Comparison of ENCODE assay signal across 30 cellular contexts in the genomic region with DNA sequence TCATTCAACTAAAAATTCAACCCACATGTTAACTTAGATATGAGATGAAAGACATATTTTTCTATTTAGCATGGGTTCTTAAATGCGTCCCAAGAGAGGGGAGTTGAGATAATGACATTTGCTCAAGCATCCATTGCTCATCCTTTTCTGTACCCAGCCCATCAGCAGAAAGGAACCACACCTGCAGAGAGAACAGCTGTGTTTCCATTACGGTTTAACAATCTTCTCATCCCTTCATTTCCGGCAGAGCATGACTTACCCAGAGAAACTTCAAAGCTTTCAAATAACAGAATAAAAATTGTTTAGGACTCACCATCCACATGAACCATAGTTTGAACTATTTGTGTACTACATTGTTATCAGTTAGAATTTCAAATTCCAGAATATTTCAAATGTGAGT.
"Had no signal": no experiment of that assay in that cellular context is flagged by ENCODE, and none has a peak within 500 bp of the region (broad histone marks: within the 10 kb centered on the region; RNA-seq: fewer than 3 reads in every experiment).

No MANE protein-coding gene starts in this region.

- H3K27me3 Mint-ChIP-seq: activated CD4-positive, alpha-beta T cell treated with anti-CD3 and anti-CD28 coated beads for 36 hours; activated naive CD4-positive, alpha-beta T cell treated with anti-CD3 and anti-CD28 coated beads, Interleukin-2, amount 10 ng/mL, durations not matched to agents 7 days and 5 days; dendritic cell treated with granulocyte-macrophage colony-stimulating factor and Interleukin-4, amounts not matched to agents 40 ng/mL and 50 ng/mL, for 4 days had no signal

- H3K27me3 ChIP-seq: brain microvascular endothelial cell had no signal

- H3K36me3 Mint-ChIP-seq: activated CD4-positive, alpha-beta memory T cell treated with anti-CD3 and anti-CD28 coated beads for 36 hours; activated naive CD4-positive, alpha-beta T cell treated with anti-CD3 and anti-CD28 coated beads, Interleukin-2, amount 10 ng/mL, durations not matched to agents 7 days and 5 days had no signal

- H3K36me3 ChIP-seq: brain microvascular endothelial cell had no signal

- H3K9me3 Mint-ChIP-seq: activated CD4-positive, alpha-beta memory T cell treated with anti-CD3 and anti-CD28 coated beads for 36 hours; central memory CD8-positive, alpha-beta T cell; dendritic cell treated with granulocyte-macrophage colony-stimulating factor and Interleukin-4, amounts not matched to agents 40 ng/mL and 50 ng/mL, for 4 days; T-helper 2 cell treated with Interferon-gamma antibody and Interleukin-4, amounts not matched to agents 5 μg/mL and 100 μg/mL, for 36 hours had no signal

- ATAC-seq: activated CD4-positive, alpha-beta T cell treated with anti-CD3 and anti-CD28 coated beads for 36 hours; activated CD8-positive, alpha-beta memory T cell treated with anti-CD3 and anti-CD28 coated beads, Interleukin-2, amount 10 ng/mL, durations not matched to agents 7 days and 5 days; activated CD8-positive, alpha-beta T cell treated with anti-CD3 and anti-CD28 coated beads, Interleukin-2, amount 10 ng/mL, durations not matched to agents 7 days and 5 days; activated naive CD4-positive, alpha-beta T cell treated with anti-CD3 and anti-CD28 coated beads, Interleukin-2, amount 50 U/mL, for 72 hours; esophagus mucosa; T-helper 17 cell had no signal

- H3K27ac Mint-ChIP-seq: activated CD4-positive, alpha-beta memory T cell treated with anti-CD3 and anti-CD28 coated beads for 36 hours; activated CD4-positive, alpha-beta T cell treated with anti-CD3 and anti-CD28 coated beads for 36 hours; activated CD4-positive, alpha-beta T cell treated with anti-CD3 and anti-CD28 coated beads, Interleukin-2, amount 10 ng/mL, durations not matched to agents 24 days and 14 days; activated CD8-positive, alpha-beta memory T cell treated with anti-CD3 and anti-CD28 coated beads, Interleukin-2, amount 10 ng/mL, durations not matched to agents 7 days and 5 days; activated CD8-positive, alpha-beta T cell treated with anti-CD3 and anti-CD28 coated beads, Interleukin-2, amount 10 ng/mL, durations not matched to agents 7 days and 5 days; activated naive CD4-positive, alpha-beta T cell treated with anti-CD3 and anti-CD28 coated beads, Interleukin-2, amount 10 ng/mL, durations not matched to agents 7 days and 5 days; activated naive CD4-positive, alpha-beta T cell treated with anti-CD3 and anti-CD28 coated beads, Interleukin-2, amount 50 U/mL, for 72 hours; dendritic cell treated with granulocyte-macrophage colony-stimulating factor and Interleukin-4, amounts not matched to agents 40 ng/mL and 50 ng/mL, for 4 days; endodermal cell; T-helper 17 cell; T-helper 2 cell treated with Interferon-gamma antibody and Interleukin-4, amounts not matched to agents 5 μg/mL and 100 μg/mL, for 36 hours had no signal

- H3K4me3 Mint-ChIP-seq: activated CD4-positive, alpha-beta memory T cell treated with anti-CD3 and anti-CD28 coated beads for 36 hours; activated CD4-positive, alpha-beta T cell treated with anti-CD3 and anti-CD28 coated beads for 36 hours; activated CD4-positive, alpha-beta T cell treated with anti-CD3 and anti-CD28 coated beads, Interleukin-2, amount 10 ng/mL, durations not matched to agents 24 days and 14 days; activated CD8-positive, alpha-beta memory T cell treated with anti-CD3 and anti-CD28 coated beads, Interleukin-2, amount 10 ng/mL, durations not matched to agents 7 days and 5 days; activated CD8-positive, alpha-beta T cell treated with anti-CD3 and anti-CD28 coated beads, Interleukin-2, amount 10 ng/mL, durations not matched to agents 7 days and 5 days; activated naive CD4-positive, alpha-beta T cell treated with anti-CD3 and anti-CD28 coated beads, Interleukin-2, amount 10 ng/mL, durations not matched to agents 7 days and 5 days; central memory CD8-positive, alpha-beta T cell; dendritic cell treated with granulocyte-macrophage colony-stimulating factor and Interleukin-4, amounts not matched to agents 40 ng/mL and 50 ng/mL, for 4 days; endodermal cell; T-helper 17 cell; T-helper 2 cell treated with Interferon-gamma antibody and Interleukin-4, amounts not matched to agents 5 μg/mL and 100 μg/mL, for 36 hours had no signal

- H3K4me1 Mint-ChIP-seq: activated CD4-positive, alpha-beta T cell treated with anti-CD3 and anti-CD28 coated beads for 36 hours; activated CD4-positive, alpha-beta T cell treated with anti-CD3 and anti-CD28 coated beads, Interleukin-2, amount 10 ng/mL, durations not matched to agents 24 days and 14 days; activated CD8-positive, alpha-beta memory T cell treated with anti-CD3 and anti-CD28 coated beads, Interleukin-2, amount 10 ng/mL, durations not matched to agents 7 days and 5 days; activated naive CD4-positive, alpha-beta T cell treated with anti-CD3 and anti-CD28 coated beads, Interleukin-2, amount 10 ng/mL, durations not matched to agents 7 days and 5 days; central memory CD8-positive, alpha-beta T cell; T-helper 17 cell had no signal

- DNase-seq: activated CD4-positive, alpha-beta memory T cell treated with anti-CD3 and anti-CD28 coated beads for 36 hours; activated CD4-positive, alpha-beta T cell treated with anti-CD3 and anti-CD28 coated beads for 36 hours; activated CD4-positive, alpha-beta T cell treated with anti-CD3 and anti-CD28 coated beads, Interleukin-2, amount 10 ng/mL, durations not matched to agents 24 days and 14 days; activated CD4-positive, CD25-positive, alpha-beta regulatory T cell; activated CD4-positive, CD25-positive, alpha-beta regulatory T cell treated with anti-CD3 and anti-CD28 coated beads, Interleukin-2, amount 50 U/mL, for 72 hours; activated CD8-positive, alpha-beta memory T cell treated with anti-CD3 and anti-CD28 coated beads, Interleukin-2, amount 10 ng/mL, durations not matched to agents 7 days and 5 days; activated CD8-positive, alpha-beta memory T cell treated with anti-CD3 and anti-CD28 coated beads, Interleukin-2, amount 50 U/mL, for 4 hours; activated CD8-positive, alpha-beta T cell treated with anti-CD3 and anti-CD28 coated beads, Interleukin-2, amount 10 ng/mL, durations not matched to agents 7 days and 5 days; activated gamma-delta T cell; activated naive CD4-positive, alpha-beta T cell; activated naive CD4-positive, alpha-beta T cell treated with anti-CD3 and anti-CD28 coated beads, Interleukin-2, amount 10 ng/mL, durations not matched to agents 7 days and 5 days; activated T-cell treated with anti-CD3 and anti-CD28 coated beads, Interleukin-2, amount 50 U/mL, for 1 hour; activated T-cell treated with anti-CD3 and anti-CD28 coated beads, Interleukin-2, amount 50 U/mL, for 48 hours; amniotic stem cell; anterior cingulate cortex; brain microvascular endothelial cell; dorsolateral prefrontal cortex; effector memory CD4-positive, alpha-beta T cell; endodermal cell; foreskin fibroblast; head of caudate nucleus; T-helper 1 cell; T-helper 17 cell; T1000 had no signal

- H3K27ac ChIP-seq: brain microvascular endothelial cell, coronary artery, dorsolateral prefrontal cortex had no signal

- H3K4me3 ChIP-seq: coronary artery, dorsolateral prefrontal cortex had no signal
